8 cellular contexts compared by ENCODE assay signal in the genomic region with DNA sequence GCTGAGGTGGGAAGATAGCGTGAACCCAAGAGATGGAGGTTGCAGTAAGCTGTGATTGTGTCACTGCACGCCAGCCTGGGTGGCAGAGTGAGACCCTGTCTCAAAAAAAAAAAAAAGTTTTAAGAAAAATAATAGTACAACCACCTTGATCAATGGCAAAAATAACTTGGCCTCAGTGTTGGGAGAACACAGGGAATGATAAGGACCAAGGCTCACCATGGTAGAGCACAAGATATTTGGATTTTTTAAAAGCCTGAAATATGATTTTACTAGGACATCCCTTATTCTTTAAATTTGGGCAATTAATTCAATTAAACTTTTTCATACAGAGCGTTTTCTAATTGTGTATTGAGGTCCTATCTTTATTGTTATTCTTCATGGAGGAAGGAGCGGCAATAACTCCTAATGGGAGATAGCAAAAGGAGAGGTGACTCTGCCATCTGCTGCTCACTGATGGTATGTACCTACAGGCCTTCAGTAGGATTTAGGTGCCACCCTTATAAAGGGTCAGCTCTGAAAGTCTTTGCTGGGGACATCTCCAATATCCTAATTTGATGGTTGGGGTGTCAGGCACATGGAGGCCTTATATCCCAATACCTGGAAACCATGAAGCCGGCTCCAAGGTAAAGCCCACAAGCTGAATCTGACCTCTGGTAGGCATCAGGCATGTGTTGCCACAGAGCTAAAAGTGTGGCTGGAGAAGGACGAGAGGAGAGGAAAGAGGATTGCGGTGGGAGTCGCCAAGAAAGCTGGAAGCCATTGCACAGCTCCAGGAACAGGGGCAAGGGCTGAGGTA. TPM values are rescaled to one million over a fixed set of nuclear protein-coding genes. Genes with fewer than 3 reads are reported as not detected.
DNase-seq lines count a peak whose midpoint lies in the region; ATAC-seq and TF ChIP-seq lines count a peak whose summit lies in the region.

No MANE protein-coding gene starts in this region.

- in situ Hi-C loops in T47D (cut with HindIII; ENCODE audit: low pct_unique_long_range_greater_than_20kb, low sequenced_read_pairs), result no loop called here

- peak; percentile 79 for TF ChIP-seq CTCF in OCI-LY1 (IDR thresholded peaks at IDR 0.05; ENCODE audit: low read length)

- no peaks in the 10 kb centered on the region for H3K27me3 ChIP-seq in OCI-LY1 (ENCODE audit: insufficient read depth, low read length)

- H3F3A ChIP-seq in OCI-LY1 (ENCODE audit: insufficient read depth, low read length), result no peaks in the 10 kb centered on the region

- peak; percentile 50 for DNase-seq in DMS114 treated with DMSO at 0.1 percent for 48 hours (lab: John Stamatoyannopoulos, UW; ENCODE audit: unreplicated experiment)
- DNase-seq in HT-29 (ENCODE audit: low spot score), result peak; percentile 89
- DNase-seq in T47D (ENCODE audit: low read depth in 1 of 2, low spot score in 1 of 2), result peak; percentile 75 to 78
- DNase-seq in kidney glomerular epithelial cell (lab: John Stamatoyannopoulos, UW), result peak; percentile 62
- DNase-seq in superior temporal gyrus (ENCODE audit: extremely low spot score), result peak; percentile 46

- no peak overlapping the region for H2AFZ ChIP-seq in OCI-LY1 (ENCODE audit: low read length)

- ATAC-seq in HG03175 (IDR thresholded peaks at IDR 0.05; ENCODE audit: unreplicated experiment) (no peak), HG03439 (IDR thresholded peaks at IDR 0.05; ENCODE audit: unreplicated experiment) (no peak)

- no peak overlapping the region for H3K4me2 ChIP-seq in OCI-LY1 (ENCODE audit: low read length)

- H3K36me3 ChIP-seq in OCI-LY1 (ENCODE audit: insufficient read depth, low read length), result no peaks in the 10 kb centered on the region

- H4K20me1 ChIP-seq in OCI-LY1 (ENCODE audit: insufficient read depth, low read length), result no peaks in the 10 kb centered on the region

- no peak overlapping the region for H3K9ac ChIP-seq in OCI-LY1 (ENCODE audit: low read length)

- H3K27ac ChIP-seq in OCI-LY1 (ENCODE audit: low read depth, low read length, poor library complexity, severe bottlenecking), result no peak overlapping the region

- H3K4me3 ChIP-seq in OCI-LY1 (ENCODE audit: low read depth, low read length, poor library complexity, severe bottlenecking), result no peak overlapping the region

- no peaks in the 10 kb centered on the region for H3K4me1 ChIP-seq in OCI-LY1 (ENCODE audit: insufficient read depth, low read length, severe bottlenecking)

- no peaks in the 10 kb centered on the region for H3K9me3 ChIP-seq in OCI-LY1 (ENCODE audit: low read length)

- no peaks in the 10 kb centered on the region for H3K79me2 ChIP-seq in OCI-LY1 (ENCODE audit: insufficient read depth, low read length)

- H3K9me2 ChIP-seq in OCI-LY1 (ENCODE audit: low read depth, low read length), result no peaks in the 10 kb centered on the region

RNA-seq across cellular contexts. Expression of a gene that starts 21.9 kb away (rescaled TPM):
- 17.8 and 18.4 TPM in 2 replicates for total RNA-seq in HT-29 (2014; rRNA removed; shearing (Covaris generic))
